Comparison of ENCODE assay signal across 16 cellular contexts in the genomic region with DNA sequence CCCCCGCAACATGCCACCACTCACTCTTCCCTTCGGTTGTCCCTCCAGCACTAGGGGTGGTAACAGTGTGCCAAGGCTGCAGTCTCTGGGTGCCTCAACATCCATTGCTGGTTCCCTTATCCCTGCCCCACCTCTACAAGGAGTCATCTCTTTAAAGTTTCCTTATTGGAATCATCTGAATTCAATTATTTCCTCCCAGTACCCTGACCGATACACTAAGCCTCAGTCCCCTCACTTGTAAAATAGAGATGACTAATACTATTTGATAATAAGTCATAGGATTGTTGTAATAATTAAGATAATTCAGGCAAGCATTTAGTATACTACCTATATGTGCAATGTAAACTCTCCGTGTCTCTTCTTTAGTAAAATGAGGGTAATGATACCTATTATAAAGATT.
"Had no signal": no experiment of that assay in that cellular context is flagged by ENCODE, and none has a peak within 500 bp of the region (broad histone marks: within the 10 kb centered on the region; RNA-seq: fewer than 3 reads in every experiment).

No MANE protein-coding gene starts in this region.

- H3K27ac Mint-ChIP-seq: activated CD4-positive, alpha-beta memory T cell treated with anti-CD3 and anti-CD28 coated beads, Interleukin-2, amount 10 ng/mL, durations not matched to agents 7 days and 5 days; mesothelial cell of epicardium; neural progenitor cell; stimulated activated naive B cell treated with anti-CD40 and anti-IgM and Interleukin-4, amounts not matched to agents 10 μg/mL and 1 μg/mL and 100 μg/mL, for 72 hours; T-cell had no signal

- H3K4me3 ChIP-seq: cardiac muscle cell, colonic mucosa, neural progenitor cell, spleen had no signal

- H3K27ac ChIP-seq: cardiac muscle cell, colonic mucosa, neural progenitor cell, parathyroid adenoma, VCaP had no signal

- H3K9me3 Mint-ChIP-seq: activated CD4-positive, alpha-beta memory T cell treated with anti-CD3 and anti-CD28 coated beads, Interleukin-2, amount 10 ng/mL, durations not matched to agents 7 days and 5 days; mesothelial cell of epicardium; neural progenitor cell; stimulated activated naive B cell treated with anti-CD40 and anti-IgM and Interleukin-4, amounts not matched to agents 10 μg/mL and 1 μg/mL and 100 μg/mL, for 72 hours; T-cell had no signal

- H3K4me1 Mint-ChIP-seq: activated CD4-positive, alpha-beta memory T cell treated with anti-CD3 and anti-CD28 coated beads, Interleukin-2, amount 10 ng/mL, durations not matched to agents 7 days and 5 days; stimulated activated naive B cell treated with anti-CD40 and anti-IgM and Interleukin-4, amounts not matched to agents 10 μg/mL and 1 μg/mL and 100 μg/mL, for 72 hours; T-cell had no signal

- ATAC-seq: left lobe of liver; stimulated activated naive B cell treated with anti-CD40 and anti-IgM and Interleukin-4, amounts not matched to agents 10 μg/mL and 1 μg/mL and 100 μg/mL, for 72 hours; T-cell had no signal

- H3K79me2 ChIP-seq: parathyroid adenoma had no signal

- DNase-seq: activated CD4-positive, alpha-beta memory T cell treated with anti-CD3 and anti-CD28 coated beads, Interleukin-2, amount 10 ng/mL, durations not matched to agents 7 days and 5 days; activated naive CD4-positive, alpha-beta T cell; colonic mucosa; effector CD8-positive, alpha-beta T cell; spleen; stimulated activated CD4-positive, alpha-beta T cell treated with anti-CD3 and anti-CD28 coated beads, Interleukin-1b, Interleukin-23, amount 100 ng/mL, for 48 hours; stimulated activated naive B cell treated with anti-CD40 and anti-IgM and Interleukin-4, amounts not matched to agents 10 μg/mL and 1 μg/mL and 100 μg/mL, for 72 hours; substantia nigra; T-cell; T1000 had no signal

- H3K9ac ChIP-seq: neural progenitor cell, parathyroid adenoma had no signal

- H3K4me3 Mint-ChIP-seq: activated CD4-positive, alpha-beta memory T cell treated with anti-CD3 and anti-CD28 coated beads, Interleukin-2, amount 10 ng/mL, durations not matched to agents 7 days and 5 days; mesothelial cell of epicardium; neural progenitor cell; stimulated activated naive B cell treated with anti-CD40 and anti-IgM and Interleukin-4, amounts not matched to agents 10 μg/mL and 1 μg/mL and 100 μg/mL, for 72 hours; T-cell had no signal

- H3K27me3 ChIP-seq: cardiac muscle cell, colonic mucosa, neural progenitor cell, spleen had no signal

- H3K4me1 ChIP-seq: colonic mucosa, spleen had no signal

- H3K36me3 ChIP-seq: cardiac muscle cell, colonic mucosa, neural progenitor cell, spleen had no signal

- H2AFZ ChIP-seq: neural progenitor cell, parathyroid adenoma had no signal

- H3K9me3 ChIP-seq: colonic mucosa, spleen had no signal

- H3K4me2 ChIP-seq: neural progenitor cell had no signal

- H3K36me3 Mint-ChIP-seq: mesothelial cell of epicardium; neural progenitor cell; stimulated activated naive B cell treated with anti-CD40 and anti-IgM and Interleukin-4, amounts not matched to agents 10 μg/mL and 1 μg/mL and 100 μg/mL, for 72 hours; T-cell had no signal
